In genomic region chr12:48482198-48482597, GRCh38 we compare ENCODE assay signal across 7 cellular contexts. TPM values are rescaled to one million over a fixed set of nuclear protein-coding genes. Genes with fewer than 3 reads are reported as not detected.
"Had no signal": no experiment of that assay in that cellular context is flagged by ENCODE, and none has a peak within 500 bp of the region (broad histone marks: within the 10 kb centered on the region; RNA-seq: fewer than 3 reads in every experiment).

C12orf54 (plus strand) TSS chr12:48482498; CDS start chr12:48483297, 799 bp downstream.

- H2AFZ ChIP-seq: GM23338 had no signal

- H3K4me3 ChIP-seq: GM23338, K562 had no signal

- H3K4me3 Mint-ChIP-seq: GM23338, H9 had no signal

- DNase-seq: H9, HCEC 1CT, IMR-90 had no signal

- H3K4me1 Mint-ChIP-seq: H9 had no signal

- H3K27ac Mint-ChIP-seq: GM23338, H9 had no signal

- H3K4me2 ChIP-seq: GM23338 had no signal

RNA-seq across cellular contexts. Expression of gene C12orf54, which starts in this region (rescaled TPM):
- total RNA-seq: GM23338, H1, H9, HT-29, IMR-90, K562 had no signal
- polyA plus RNA-seq: GM23338, H1, IMR-90, K562 had no signal
